Comparison of ENCODE assay signal across 10 cellular contexts in the genomic region with DNA sequence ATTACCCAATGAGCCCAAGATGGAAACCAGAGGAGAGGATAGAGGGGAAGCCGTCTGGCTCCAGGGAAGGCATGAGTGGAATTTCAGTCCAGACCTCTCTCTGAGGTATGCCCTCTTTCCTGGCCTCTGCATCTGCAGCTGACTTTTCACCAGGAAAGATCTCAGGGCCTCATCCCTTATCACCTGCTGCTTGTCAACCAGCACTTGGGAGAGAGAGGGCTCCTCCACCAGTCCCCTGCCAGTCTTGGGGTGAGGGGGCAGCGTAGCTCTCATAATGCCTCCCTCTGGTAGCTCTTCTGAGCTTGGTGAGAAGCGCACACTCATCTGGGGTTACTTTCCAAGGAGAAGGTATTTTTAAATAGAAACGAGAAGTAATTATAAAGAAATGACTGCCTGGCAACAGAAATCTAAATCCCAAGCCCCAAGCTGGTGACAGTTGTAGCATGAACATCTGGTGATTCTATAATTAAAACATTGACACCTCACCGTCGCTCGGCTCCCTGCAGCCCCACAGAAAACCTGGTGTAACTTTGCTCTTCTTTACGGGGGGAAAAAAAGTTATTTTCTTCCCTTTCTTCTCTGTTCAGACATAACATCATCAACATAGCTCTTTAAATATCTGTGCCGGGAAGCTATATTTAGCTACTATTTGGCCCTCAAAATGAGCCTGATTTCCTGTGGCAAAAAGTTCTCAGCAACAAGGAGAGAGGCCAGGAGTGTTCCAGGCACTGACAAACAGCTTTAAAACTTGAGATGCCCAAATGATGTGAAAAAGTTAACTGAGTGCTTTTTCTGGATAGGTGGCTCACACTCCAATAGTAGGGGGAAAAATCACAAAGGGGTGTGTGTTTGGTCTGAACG. TPM values are rescaled to one million over a fixed set of nuclear protein-coding genes. Genes with fewer than 3 reads are reported as not detected.
DNase-seq lines count a peak whose midpoint lies in the region; ATAC-seq and TF ChIP-seq lines count a peak whose summit lies in the region.
"Had no signal": no experiment of that assay in that cellular context is flagged by ENCODE, and none has a peak within 500 bp of the region (broad histone marks: within the 10 kb centered on the region; RNA-seq: fewer than 3 reads in every experiment).

No MANE protein-coding gene starts in this region.

- H3K9ac ChIP-seq in Loucy (ENCODE audit: low read depth, low read length, poor library complexity, severe bottlenecking): no peak overlapping the region

- no peaks in the 10 kb centered on the region for H3K79me2 ChIP-seq in Loucy (ENCODE audit: insufficient read depth, low read length)

- peaks cover 25 to 41% of the 10 kb centered on the region in 2 donors for H3K4me1 Mint-ChIP-seq in immature natural killer cell

- H3K4me3 Mint-ChIP-seq in immature natural killer cell: peak overlapping the region; percentile 22 to 64 (median 46)

- H3K27ac Mint-ChIP-seq in immature natural killer cell: peak overlapping the region in 4 of 6 donors; percentile 25 to 52 (median 44)

- TF ChIP-seq CTCF in Loucy (conservative IDR thresholded peaks at IDR 0.05; ENCODE audit: low read length) (no peak), testis (IDR thresholded peaks at IDR 0.05) (no peak)

- H3K27me3 Mint-ChIP-seq in immature natural killer cell (ENCODE audit: low read depth in 3 of 3): peaks cover 0 to 7% (median 1%) of the 10 kb centered on the region in 3 donors

- H3K27me3 ChIP-seq in Loucy (ENCODE audit: insufficient read depth, low read length, poor library complexity, severe bottlenecking) (no peaks in the 10 kb centered on the region), testis (no peaks in the 10 kb centered on the region)

- peak overlapping the region; percentile 6 for H3K4me2 ChIP-seq in Loucy (ENCODE audit: low read depth, low read length, poor library complexity, severe bottlenecking)

- WGBS in testis, 2 donors: 26 to 32% methylated on average over 10 of the region's 10 CpGs

- H3K4me3 ChIP-seq in Loucy (ENCODE audit: low read length, poor library complexity, severe bottlenecking) (no peak overlapping the region), testis (no peak overlapping the region)

- DNase-seq in immature natural killer cell: no peak
- DNase-seq in testis: no peak
- no peak for DNase-seq in HPDE6-E6E7 (ENCODE audit: extremely low spot score)
- no peak for DNase-seq in cortex of kidney (lab: John Stamatoyannopoulos, UW)
- DNase-seq in NCI-H1930 (lab: John Stamatoyannopoulos, UW): no peak
- DNase-seq: activated CD4-positive, alpha-beta T cell treated with anti-CD3 and anti-CD28 coated beads for 48 hours; kidney glomerular epithelial cell had no signal

- no peaks in the 10 kb centered on the region for H4K20me1 ChIP-seq in Loucy (ENCODE audit: insufficient read depth, low read length, poor library complexity, severe bottlenecking)

- no peaks in the 10 kb centered on the region for H3K9me2 ChIP-seq in Loucy (replicated peaks; ENCODE audit: low read depth, low read length)

- peaks cover 4 to 42% (median 22%) of the 10 kb centered on the region in 3 donors for H3K36me3 Mint-ChIP-seq in immature natural killer cell

- peaks cover 4% of the 10 kb centered on the region; the same call in 1 of the 2 replicates for H3K9me3 ChIP-seq in Loucy (ENCODE audit: insufficient read depth, low read depth, low read length)
- no peaks in the 10 kb centered on the region for H3K9me3 ChIP-seq in testis

- H3K27ac ChIP-seq in angular gyrus (ENCODE audit: low read depth, low read length) (peak overlapping the region; percentile 34), testis (peak overlapping the region; percentile 69 to 76)

- TF ChIP-seq POLR2A in testis (IDR thresholded peaks at IDR 0.05): no peak

- H3K36me3 ChIP-seq in Loucy (ENCODE audit: insufficient read depth, low read length) (no peaks in the 10 kb centered on the region), testis (ENCODE audit: low read depth, missing control alignments) (no peaks in the 10 kb centered on the region)

- H3K4me1 ChIP-seq in Loucy (ENCODE audit: insufficient read depth, low read length, poor library complexity, severe bottlenecking) (no peaks in the 10 kb centered on the region), testis (peaks cover 25% of the 10 kb centered on the region)

- H3F3A ChIP-seq in Loucy (ENCODE audit: low read depth): no peaks in the 10 kb centered on the region

- peaks cover 0 to 27% (median 12%) of the 10 kb centered on the region in 6 donors for H3K9me3 Mint-ChIP-seq in immature natural killer cell

- intact Hi-C loops in testis (cut with DNase I; ENCODE audit: low total_unique reads): no loop called here

- ATAC-seq in GM21367 (IDR thresholded peaks at IDR 0.05; ENCODE audit: unreplicated experiment): no peak

- no peak overlapping the region for H2AFZ ChIP-seq in Loucy (ENCODE audit: low read length)

RNA-seq across cellular contexts. Expression of gene HIP1, which starts 26.9 kb away (rescaled TPM):
- polyA plus RNA-seq in immature natural killer cell (10 to 100 TPM in 1 of 3 donors, 1 to 10 TPM in 2; 3.9 to 13.3 (median 5.9) TPM), testis (ENCODE audit: insufficient read depth, low read depth, low replicate concordance) (68.0 TPM)
- total RNA-seq in testis: 10 to 100 TPM; 43.5 to 85.4 TPM
